Comparison of ENCODE assay signal across 8 cellular contexts in the genomic region with DNA sequence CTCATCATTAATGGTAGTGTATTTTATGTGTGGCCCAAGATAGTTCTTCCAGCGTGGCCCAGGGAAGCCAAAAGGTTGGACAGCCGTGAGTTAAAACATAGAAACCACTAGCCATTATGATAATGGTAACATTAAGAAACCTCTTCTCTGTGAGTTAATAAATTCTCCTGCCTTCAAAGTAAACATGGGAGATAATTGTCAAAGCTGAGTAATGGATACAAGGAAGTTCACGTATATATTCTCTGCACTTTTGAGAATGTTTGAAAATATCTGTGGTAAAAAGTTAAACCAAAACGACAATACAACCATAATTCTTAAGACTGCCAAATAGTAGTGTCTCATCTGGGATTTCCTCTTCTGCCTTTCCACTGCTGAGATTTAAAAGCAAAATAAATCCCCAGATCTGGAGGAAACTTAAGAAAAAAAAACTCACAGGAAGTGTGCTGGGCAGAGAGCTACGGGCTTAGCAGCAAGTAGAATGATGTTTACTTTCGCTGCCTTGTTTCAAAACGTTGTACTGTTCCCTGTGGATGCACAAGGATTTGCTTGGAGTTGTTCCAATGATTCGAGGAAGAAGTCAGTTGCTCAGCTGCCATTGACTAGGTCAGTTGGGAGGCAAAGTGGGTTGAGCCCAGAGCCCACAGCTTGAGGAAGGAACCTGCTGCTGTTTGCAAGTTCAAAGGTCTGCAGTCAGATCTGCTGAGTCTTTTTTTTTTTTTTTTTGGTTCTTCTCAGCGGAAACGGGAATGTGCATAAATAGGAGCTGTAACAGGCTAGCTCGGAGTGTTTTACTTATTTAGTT. TPM values are rescaled to one million over a fixed set of nuclear protein-coding genes. Genes with fewer than 3 reads are reported as not detected.
DNase-seq lines count a peak whose midpoint lies in the region; ATAC-seq, FAIRE-seq and TF ChIP-seq lines count a peak whose summit lies in the region.

No MANE protein-coding gene starts in this region.

- peak overlapping the region; percentile 84 to 93 (median 87) for H3K4me3 Mint-ChIP-seq in CD8-positive, alpha-beta memory T cell
- H3K4me3 Mint-ChIP-seq in chondrocyte (ENCODE audit: unreplicated experiment), result peak overlapping the region; percentile 83

- WGBS in lung, 2 donors, result 11 to 15% methylated on average over 11 of the region's 11 CpGs

- DNase-seq in CD8-positive, alpha-beta memory T cell, result peak in 2 of 5 donors; percentile 9 to 45
- peak; percentile 51 for DNase-seq in HS-5 (ENCODE audit: low read depth)
- peak; percentile 91 for DNase-seq in RCC 7860 (ENCODE audit: low spot score)
- no peak for DNase-seq in chondrocyte (ENCODE audit: low spot score)
- peak; percentile 72 for DNase-seq in lung (ENCODE audit: low spot score)
- DNase-seq in thoracic aorta (ENCODE audit: low spot score), result no peak
- no peak for DNase-seq in stimulated activated CD4-positive, alpha-beta T cell treated with anti-CD3 and anti-CD28 coated beads, Interleukin-1b, Interleukin-23, amount 100 ng/mL, for 48 hours
- DNase-seq in GM20000 (ENCODE audit: low spot score), result no peak

- peak; percentile 22 for TF ChIP-seq CTCF in chondrocyte (IDR thresholded peaks at IDR 0.05)
- no peak for TF ChIP-seq CTCF in lung (IDR thresholded peaks at IDR 0.05; ENCODE audit: control extremely low read depth, extremely low read depth)
- peak; percentile 11 for TF ChIP-seq CTCF in thoracic aorta (IDR thresholded peaks at IDR 0.05)
- TF ChIP-seq CTCF in GM20000 (IDR thresholded peaks at IDR 0.05; ENCODE audit: extremely low read depth, missing control alignments), result no peak

- peak overlapping the region; percentile 81 for H3K4me3 ChIP-seq in CD8-positive, alpha-beta memory T cell (ENCODE audit: low read length)
- H3K4me3 ChIP-seq in lung (no peak overlapping the region), thoracic aorta (peak overlapping the region; percentile 85)

- CTCF ChIA-PET in CD8-positive, alpha-beta memory T cell (lab: Charles Lee), result interaction anchor here (0.6 to 4.3 kb wide), 7 partner anchors 10 to 690 kb away, joined by 3 to 22 read pairs (median 3); partner anchors contain the start of gene SLC8B1

- ATAC-seq in lung (ENCODE audit: insufficient read depth, low FRiP score), result peak; percentile 9
- ATAC-seq in thoracic aorta (ENCODE audit: insufficient number of reproducible peaks, low FRiP score, low read depth), result peak; percentile 28

- H3K9me3 Mint-ChIP-seq in CD8-positive, alpha-beta memory T cell, result no peaks in the 10 kb centered on the region
- H3K9me3 Mint-ChIP-seq in chondrocyte (ENCODE audit: low read depth), result no peaks in the 10 kb centered on the region

- H3K27ac Mint-ChIP-seq in CD8-positive, alpha-beta memory T cell, result peak overlapping the region; percentile 69 to 93 (median 90)
- H3K27ac Mint-ChIP-seq in chondrocyte (ENCODE audit: unreplicated experiment), result peak overlapping the region; percentile 94

- POLR2A ChIA-PET in CD8-positive, alpha-beta memory T cell (lab: Charles Lee), result interaction anchor here (0.7 to 2.3 kb wide), 3 partner anchors 15 to 38 kb away, joined by 3 to 11 read pairs (median 3); partner anchors contain the start of genes DDX54 and RITA1

- H3K27me3 Mint-ChIP-seq in CD8-positive, alpha-beta memory T cell, result no peaks in the 10 kb centered on the region
- H3K27me3 Mint-ChIP-seq in chondrocyte (ENCODE audit: low read depth), result no peaks in the 10 kb centered on the region

- no peaks in the 10 kb centered on the region for H3K27me3 ChIP-seq in CD8-positive, alpha-beta memory T cell (ENCODE audit: insufficient read depth, low read length, poor library complexity, severe bottlenecking)
- no peaks in the 10 kb centered on the region for H3K27me3 ChIP-seq in lung (ENCODE audit: control insufficient read depth, insufficient read depth)
- H3K27me3 ChIP-seq in thoracic aorta (replicated peaks; ENCODE audit: insufficient read depth), result no peaks in the 10 kb centered on the region

- peaks cover 26 to 34% (median 33%) of the 10 kb centered on the region in 3 donors for H3K4me1 Mint-ChIP-seq in CD8-positive, alpha-beta memory T cell
- peaks cover 43% of the 10 kb centered on the region for H3K4me1 Mint-ChIP-seq in chondrocyte (ENCODE audit: low read depth)

- H3K4me1 ChIP-seq in CD8-positive, alpha-beta memory T cell (ENCODE audit: insufficient read depth, low read length), result peaks cover 29% of the 10 kb centered on the region
- H3K4me1 ChIP-seq in lung (ENCODE audit: control insufficient read depth in 2 of 2, insufficient read depth in 2 of 2, low read length in 2 of 2) (peaks cover 2 to 5% of the 10 kb centered on the region in 2 donors), thoracic aorta (ENCODE audit: control insufficient read depth in 1 of 2, low read depth in 2 of 2) (peaks cover 26 to 56% of the 10 kb centered on the region in 2 donors)

- H3K36me3 Mint-ChIP-seq in CD8-positive, alpha-beta memory T cell, result peaks cover 0 to 17% (median 0%) of the 10 kb centered on the region in 3 donors
- no peaks in the 10 kb centered on the region for H3K36me3 Mint-ChIP-seq in chondrocyte (ENCODE audit: low read depth)

- peak; percentile 82 for FAIRE-seq in RCC 7860 (lab: Jason Lieb, UNC)

- H3K27ac ChIP-seq in CD8-positive, alpha-beta memory T cell (ENCODE audit: low read depth, low read length), result peak overlapping the region; percentile 79
- H3K27ac ChIP-seq in lung (ENCODE audit: low read depth in 1 of 2, low read length in 1 of 2) (peak overlapping the region; percentile 94 to 96), thoracic aorta (peak overlapping the region; percentile 84 to 91)

- peaks cover 6% of the 10 kb centered on the region for H3K36me3 ChIP-seq in CD8-positive, alpha-beta memory T cell (ENCODE audit: insufficient read depth, low read length)
- H3K36me3 ChIP-seq in lung (ENCODE audit: control insufficient read depth in 2 of 2, insufficient read depth in 2 of 2, low read length in 2 of 2) (peaks cover 0 to 5% of the 10 kb centered on the region in 2 donors), thoracic aorta (no peaks in the 10 kb centered on the region)

- no peaks in the 10 kb centered on the region for H3K9me3 ChIP-seq in CD8-positive, alpha-beta memory T cell (ENCODE audit: low read length)
- no peaks in the 10 kb centered on the region for H3K9me3 ChIP-seq in lung (ENCODE audit: control insufficient read depth in 2 of 2, insufficient read depth in 1 of 2, low read length in 1 of 2)
- H3K9me3 ChIP-seq in thoracic aorta, result no peaks in the 10 kb centered on the region

RNA-seq across cellular contexts. Expression of gene TPCN1, which starts 1.7 kb away (rescaled TPM):
- 10 to 100 TPM; 21.3 to 24.1 TPM for total RNA-seq in CD8-positive, alpha-beta memory T cell
- polyA plus RNA-seq in CD8-positive, alpha-beta memory T cell, result 10.1 TPM
- total RNA-seq in chondrocyte (35.9 to 40.0 TPM (median 37.7 TPM) in 3 replicates), lung (10 to 100 TPM; 32.0 to 61.7 TPM), thoracic aorta (10 to 100 TPM; 84.1 to 93.5 TPM)
- 10 to 100 TPM; 20.8 to 29.4 TPM for polyA plus RNA-seq in lung

RNA-seq across cellular contexts. Expression of gene RITA1, which starts 37.4 kb away (rescaled TPM):
- 10 to 100 TPM; 21.1 to 22.5 TPM for total RNA-seq in CD8-positive, alpha-beta memory T cell
- 27.4 TPM for polyA plus RNA-seq in CD8-positive, alpha-beta memory T cell
- total RNA-seq in chondrocyte (15.5 to 20.2 TPM (median 16.7 TPM) in 3 replicates), lung (10 to 100 TPM in 1 of 2 donors, 1 to 10 TPM in 1; 9.1 to 19.7 TPM), thoracic aorta (10 to 100 TPM; 12.2 to 26.9 TPM)
- polyA plus RNA-seq in lung, result 10 to 100 TPM; 12.3 to 16.2 TPM

RNA-seq across cellular contexts. Expression of gene DDX54, which starts 37.7 kb away (rescaled TPM):
- total RNA-seq in CD8-positive, alpha-beta memory T cell, result 100 to 1,000 TPM; 131 to 133 TPM
- 47.7 TPM for polyA plus RNA-seq in CD8-positive, alpha-beta memory T cell
- total RNA-seq in chondrocyte (44.2 to 52.7 TPM (median 44.6 TPM) in 3 replicates), lung (10 to 100 TPM; 17.9 to 75.3 TPM), thoracic aorta (10 to 100 TPM; 27.3 to 84.2 TPM)
- 10 to 100 TPM; 43.6 to 60.2 TPM for polyA plus RNA-seq in lung

Comparison
In these comparisons a context has a peak if more than half of its experiments do, and no peak if none do; other contexts are left out.
1. DNase-seq: peak in HS-5 (single experiment), RCC 7860 (single experiment) and lung (single experiment); none in chondrocyte (single experiment), thoracic aorta (single experiment), stimulated activated CD4-positive, alpha-beta T cell treated with anti-CD3 and anti-CD28 coated beads, Interleukin-1b, Interleukin-23, amount 100 ng/mL, for 48 hours (single experiment) and GM20000 (single experiment).
2. CTCF ChIP-seq: peak in chondrocyte (single experiment) and thoracic aorta (single experiment); none in lung (single experiment) and GM20000 (single experiment).
3. Peak in every context shown above with its lines, with median percentiles within 50 percentile points of each other: H3K27ac ChIP-seq.